ENCODE assay signal across 10 cellular contexts in genomic region chr17:67615736-67616135, GRCh38.
"Had no signal": no experiment of that assay in that cellular context is flagged by ENCODE, and none has a peak within 500 bp of the region (broad histone marks: within the 10 kb centered on the region; RNA-seq: fewer than 3 reads in every experiment).

No MANE protein-coding gene starts in this region.

- H3K36me3 ChIP-seq: prostate gland, right lobe of liver, upper lobe of right lung had no signal

- H3K9me3 ChIP-seq: mucosa of descending colon, prostate gland, right lobe of liver, spleen, upper lobe of right lung had no signal

- H3K4me3 Mint-ChIP-seq: activated CD4-positive, alpha-beta memory T cell treated with anti-CD3 and anti-CD28 coated beads, Interleukin-2, amount 10 ng/mL, durations not matched to agents 7 days and 5 days; activated naive CD8-positive, alpha-beta T cell treated with anti-CD3 and anti-CD28 coated beads, Interleukin-2, amount 50 U/mL, for 24 hours; naive thymus-derived CD8-positive, alpha-beta T cell had no signal

- H3K27ac ChIP-seq: right lobe of liver, spleen, upper lobe of right lung had no signal

- H3K4me1 ChIP-seq: prostate gland, spleen, upper lobe of right lung had no signal

- H3K4me1 Mint-ChIP-seq: activated CD4-positive, alpha-beta memory T cell treated with anti-CD3 and anti-CD28 coated beads, Interleukin-2, amount 10 ng/mL, durations not matched to agents 7 days and 5 days had no signal

- H3K9me3 Mint-ChIP-seq: activated CD4-positive, alpha-beta memory T cell treated with anti-CD3 and anti-CD28 coated beads, Interleukin-2, amount 10 ng/mL, durations not matched to agents 7 days and 5 days; activated naive CD8-positive, alpha-beta T cell treated with anti-CD3 and anti-CD28 coated beads, Interleukin-2, amount 50 U/mL, for 24 hours; naive thymus-derived CD8-positive, alpha-beta T cell had no signal

- H3K27ac Mint-ChIP-seq: activated CD4-positive, alpha-beta memory T cell treated with anti-CD3 and anti-CD28 coated beads, Interleukin-2, amount 10 ng/mL, durations not matched to agents 7 days and 5 days; activated naive CD8-positive, alpha-beta T cell treated with anti-CD3 and anti-CD28 coated beads, Interleukin-2, amount 50 U/mL, for 24 hours had no signal

- DNase-seq: activated CD4-positive, alpha-beta memory T cell treated with anti-CD3 and anti-CD28 coated beads, Interleukin-2, amount 10 ng/mL, durations not matched to agents 7 days and 5 days; activated CD4-positive, CD25-positive, alpha-beta regulatory T cell treated with anti-CD3 and anti-CD28 coated beads, Interleukin-2, amount 50 U/mL, for 72 hours; activated naive CD8-positive, alpha-beta T cell treated with anti-CD3 and anti-CD28 coated beads, Interleukin-2, amount 50 U/mL, for 24 hours; mucosa of descending colon; naive thymus-derived CD8-positive, alpha-beta T cell; right lobe of liver; spleen; stimulated activated naive CD8-positive, alpha-beta T cell treated with anti-CD3 and anti-CD28 coated beads, Interleukin-15, Interleukin-2, amounts not matched to agents 100 U/mL and 50 U/mL, for 24 hours; upper lobe of right lung had no signal

- H3K27me3 Mint-ChIP-seq: activated CD4-positive, alpha-beta memory T cell treated with anti-CD3 and anti-CD28 coated beads, Interleukin-2, amount 10 ng/mL, durations not matched to agents 7 days and 5 days; activated naive CD8-positive, alpha-beta T cell treated with anti-CD3 and anti-CD28 coated beads, Interleukin-2, amount 50 U/mL, for 24 hours; naive thymus-derived CD8-positive, alpha-beta T cell had no signal

- ATAC-seq: activated naive CD8-positive, alpha-beta T cell treated with anti-CD3 and anti-CD28 coated beads, Interleukin-2, amount 50 U/mL, for 24 hours; mucosa of descending colon; naive thymus-derived CD8-positive, alpha-beta T cell; right lobe of liver; stimulated activated naive CD8-positive, alpha-beta T cell treated with anti-CD3 and anti-CD28 coated beads, Interleukin-15, Interleukin-2, amounts not matched to agents 100 U/mL and 50 U/mL, for 24 hours; upper lobe of right lung had no signal

- H3K4me3 ChIP-seq: mucosa of descending colon, prostate gland, right lobe of liver, spleen, upper lobe of right lung had no signal

- H3K27me3 ChIP-seq: right lobe of liver, spleen, upper lobe of right lung had no signal
